Comparison of ENCODE assay signal across 13 cellular contexts in the genomic region with DNA sequence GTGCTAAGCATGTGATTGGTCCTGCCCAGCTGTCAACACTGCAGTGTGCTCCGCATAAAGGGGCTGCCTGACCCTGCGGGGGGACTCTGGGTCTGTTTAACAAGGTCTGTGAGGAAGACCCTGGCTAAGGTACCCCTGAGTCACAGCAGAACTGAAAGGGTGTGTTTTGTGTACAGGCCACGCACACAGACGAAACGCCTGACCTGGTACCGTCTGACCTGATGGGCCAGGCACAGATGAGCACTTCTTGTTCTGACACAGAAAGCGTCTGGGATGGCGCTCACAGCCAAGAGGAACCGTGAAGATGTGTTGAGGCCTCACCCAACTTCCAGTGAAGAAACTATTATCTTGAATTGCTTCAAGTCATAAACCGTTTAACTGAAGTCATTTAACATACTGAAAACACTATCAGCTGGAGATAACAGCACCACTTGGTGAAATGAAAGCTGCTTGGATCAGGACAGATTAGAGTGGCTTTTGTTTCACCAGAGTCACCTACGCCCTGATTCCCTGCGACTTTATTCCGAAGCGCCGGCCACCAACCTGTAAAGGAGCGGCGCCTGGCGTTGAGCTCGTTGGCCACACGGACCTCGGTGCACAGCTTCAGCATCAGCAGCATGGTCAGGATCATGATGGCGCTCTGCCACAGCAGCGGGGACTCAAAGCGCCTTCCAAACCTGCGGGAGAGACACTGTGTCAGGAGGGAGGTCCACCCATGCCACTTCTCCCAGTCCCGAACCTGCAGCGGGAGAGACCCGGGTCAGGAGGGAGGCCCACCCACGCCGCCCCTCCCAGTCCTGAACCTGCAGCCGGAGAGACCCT. TPM values are rescaled to one million over a fixed set of nuclear protein-coding genes. Genes with fewer than 3 reads are reported as not detected.
DNase-seq lines count a peak whose midpoint lies in the region; ATAC-seq and TF ChIP-seq lines count a peak whose summit lies in the region.
"Had no signal": no experiment of that assay in that cellular context is flagged by ENCODE, and none has a peak within 500 bp of the region (broad histone marks: within the 10 kb centered on the region; RNA-seq: fewer than 3 reads in every experiment).

No MANE protein-coding gene starts in this region.

- POLR2A ChIA-PET in RWPE1 (lab: Yijun Ruan, JAX; ENCODE audit: low non-redundant PET) (no interaction called here), PC-9 (lab: Charles Lee; ENCODE audit: unreplicated experiment) (no interaction called here)

- CTCF ChIA-PET in RWPE1 (lab: Yijun Ruan, JAX) (no interaction called here), PC-9 (lab: Charles Lee) (no interaction called here)

- H3K36me3 ChIP-seq in colonic mucosa (peaks cover 4% of the 10 kb centered on the region), lower lobe of right lung (peaks cover 60% of the 10 kb centered on the region), thymus (ENCODE audit: control insufficient read depth, insufficient read depth) (peaks cover 43% of the 10 kb centered on the region), PC-9 (ENCODE audit: low read depth) (no peaks in the 10 kb centered on the region)
- H3K36me3 ChIP-seq: neural progenitor cell had no signal

- TF ChIP-seq CTCF in RWPE1 (conservative IDR thresholded peaks at IDR 0.05; ENCODE audit: low read depth) (no peak), colonic mucosa (IDR thresholded peaks at IDR 0.05) (no peak), lower lobe of right lung (IDR thresholded peaks at IDR 0.05) (no peak), PC-9 (conservative IDR thresholded peaks at IDR 0.05) (no peak)

- no peaks in the 10 kb centered on the region for H3K9me3 ChIP-seq in colonic mucosa
- no peaks in the 10 kb centered on the region for H3K9me3 ChIP-seq in lower lobe of right lung
- no peaks in the 10 kb centered on the region for H3K9me3 ChIP-seq in thymus (ENCODE audit: control insufficient read depth)
- H3K9me3 ChIP-seq in PC-9 (ENCODE audit: insufficient read depth, low read depth) = no peaks in the 10 kb centered on the region

- ATAC-seq in lower lobe of right lung = no peak
- no peak for ATAC-seq in GM19397 (IDR thresholded peaks at IDR 0.05; ENCODE audit: unreplicated experiment)
- ATAC-seq: stimulated activated naive B cell treated with anti-CD40 and anti-IgM and Interleukin-4, amounts not matched to agents 10 μg/mL and 1 μg/mL and 100 μg/mL, for 72 hours had no signal

- intact Hi-C loops in colonic mucosa (cut with DNase I) = loop anchor here (10.0 kb wide), 2 partner anchors 92 to 202 kb away; a partner anchor contains a TSS
- intact Hi-C loops in lower lobe of right lung (cut with DNase I) = no loop called here
- intact Hi-C loops in activated CD4-positive, alpha-beta T cell treated with anti-CD3 and anti-CD28 coated beads, Interleukin-2, amount 10 ng/mL, durations not matched to agents 24 days and 14 days (cut with micrococcal nuclease) = no loop called here
- intact Hi-C loops in PC-9 (cut with micrococcal nuclease; ENCODE audit: unreplicated experiment) = no loop called here

- H3K9ac ChIP-seq in colonic mucosa (ENCODE audit: low read depth in 2 of 2, low read length in 2 of 2) = peak overlapping the region in 1 of 2 donors; percentile 59
- H3K9ac ChIP-seq: neural progenitor cell had no signal

- no peaks in the 10 kb centered on the region for H3K9me2 ChIP-seq in PC-9 (ENCODE audit: insufficient read depth)

- H3K4me1 ChIP-seq in colonic mucosa = peaks cover 28% of the 10 kb centered on the region
- H3K4me1 ChIP-seq in lower lobe of right lung = peaks cover 37% of the 10 kb centered on the region
- H3K4me1 ChIP-seq in thymus (ENCODE audit: control insufficient read depth, insufficient read depth, low read length) = peaks cover 12% of the 10 kb centered on the region
- H3K4me1 ChIP-seq in PC-9 (replicated peaks; ENCODE audit: insufficient read depth) = peaks cover 10% of the 10 kb centered on the region; the same call in 1 of the 2 replicates
- H3K4me1 ChIP-seq: neural progenitor cell had no signal

- H3K27me3 ChIP-seq in colonic mucosa = no peaks in the 10 kb centered on the region
- no peaks in the 10 kb centered on the region for H3K27me3 ChIP-seq in lower lobe of right lung (ENCODE audit: low read depth)
- no peaks in the 10 kb centered on the region for H3K27me3 ChIP-seq in thymus (ENCODE audit: control insufficient read depth, insufficient read depth)
- no peaks in the 10 kb centered on the region for H3K27me3 ChIP-seq in PC-9 (ENCODE audit: insufficient read depth, low read depth)
- H3K27me3 ChIP-seq: neural progenitor cell had no signal

- no peak overlapping the region for H3K4me3 Mint-ChIP-seq in activated CD4-positive, alpha-beta T cell treated with anti-CD3 and anti-CD28 coated beads, Interleukin-2, amount 10 ng/mL, durations not matched to agents 24 days and 14 days
- H3K4me3 Mint-ChIP-seq: neural progenitor cell had no signal

- 0 out of 2 replicates have a peak, but pooled peaks cover 5% of the 10 kb centered on the region for H4K20me1 ChIP-seq in PC-9 (ENCODE audit: insufficient read depth)

- DNase-seq in RWPE1 (ENCODE audit: low spot score) = no peak
- DNase-seq in colonic mucosa = peak; percentile 64
- DNase-seq in lower lobe of right lung = peak; percentile 35
- DNase-seq in activated CD4-positive, alpha-beta T cell treated with anti-CD3 and anti-CD28 coated beads, Interleukin-2, amount 10 ng/mL, durations not matched to agents 24 days and 14 days = no peak
- DNase-seq in PC-9 = no peak
- DNase-seq: activated CD4-positive, alpha-beta T cell treated with anti-CD3 and anti-CD28 coated beads for 4 hours; hypothalamus; MM.1S; stimulated activated naive B cell treated with anti-CD40 and anti-IgM and Interleukin-4, amounts not matched to agents 10 μg/mL and 1 μg/mL and 100 μg/mL, for 72 hours had no signal

- H3K4me1 Mint-ChIP-seq in activated CD4-positive, alpha-beta T cell treated with anti-CD3 and anti-CD28 coated beads, Interleukin-2, amount 10 ng/mL, durations not matched to agents 24 days and 14 days = peaks cover 23% of the 10 kb centered on the region

- no peak overlapping the region for H2AFZ ChIP-seq in PC-9
- H2AFZ ChIP-seq: neural progenitor cell had no signal

- H3K36me3 Mint-ChIP-seq in activated CD4-positive, alpha-beta T cell treated with anti-CD3 and anti-CD28 coated beads, Interleukin-2, amount 10 ng/mL, durations not matched to agents 24 days and 14 days (ENCODE audit: low read depth) = peaks cover 41% of the 10 kb centered on the region

- no peak overlapping the region for H3K4me3 ChIP-seq in colonic mucosa
- H3K4me3 ChIP-seq in lower lobe of right lung = no peak overlapping the region
- no peak overlapping the region for H3K4me3 ChIP-seq in thymus (ENCODE audit: low read length)
- H3K4me3 ChIP-seq in PC-9 = no peak overlapping the region
- H3K4me3 ChIP-seq: lung, neural progenitor cell had no signal

- H3K4me2 ChIP-seq in PC-9 = no peak overlapping the region
- H3K4me2 ChIP-seq: neural progenitor cell had no signal

- BruUV-seq in PC-9 (replicated peaks; lab: Mats Ljungman, UMichigan) = no TSS peak

- H3K27ac ChIP-seq in RWPE1 (peak overlapping the region; percentile 39), colonic mucosa (peak overlapping the region; percentile 63), lower lobe of right lung (no peak overlapping the region), thymus (ENCODE audit: low read depth) (peak overlapping the region; percentile 9), PC-9 (no peak overlapping the region)
- H3K27ac ChIP-seq: neural progenitor cell had no signal

- H3K27me3 Mint-ChIP-seq in activated CD4-positive, alpha-beta T cell treated with anti-CD3 and anti-CD28 coated beads, Interleukin-2, amount 10 ng/mL, durations not matched to agents 24 days and 14 days = no peaks in the 10 kb centered on the region
- H3K27me3 Mint-ChIP-seq: stimulated activated naive B cell treated with anti-CD40 and anti-IgM and Interleukin-4, amounts not matched to agents 10 μg/mL and 1 μg/mL and 100 μg/mL, for 72 hours had no signal

- peaks cover 5% of the 10 kb centered on the region for H3F3A ChIP-seq in PC-9 (ENCODE audit: insufficient read depth, low read depth)

- 94% methylated on average over 31 of the region's 31 CpGs for WGBS in thymus

- H3K79me2 ChIP-seq in PC-9 (ENCODE audit: low read depth) = 0 out of 2 replicates have a peak, but pooled peaks cover 1% of the 10 kb centered on the region

- no peak overlapping the region for H3K27ac Mint-ChIP-seq in activated CD4-positive, alpha-beta T cell treated with anti-CD3 and anti-CD28 coated beads, Interleukin-2, amount 10 ng/mL, durations not matched to agents 24 days and 14 days
- H3K27ac Mint-ChIP-seq: stimulated activated naive B cell treated with anti-CD40 and anti-IgM and Interleukin-4, amounts not matched to agents 10 μg/mL and 1 μg/mL and 100 μg/mL, for 72 hours had no signal

- H3K9me3 Mint-ChIP-seq in activated CD4-positive, alpha-beta T cell treated with anti-CD3 and anti-CD28 coated beads, Interleukin-2, amount 10 ng/mL, durations not matched to agents 24 days and 14 days = no peaks in the 10 kb centered on the region
- H3K9me3 Mint-ChIP-seq: stimulated activated naive B cell treated with anti-CD40 and anti-IgM and Interleukin-4, amounts not matched to agents 10 μg/mL and 1 μg/mL and 100 μg/mL, for 72 hours had no signal

RNA-seq across cellular contexts. Expression of a gene that starts 8.5 kb away (rescaled TPM):
- total RNA-seq in colonic mucosa = 10 to 100 TPM; 74.9 to 88.0 TPM
- total RNA-seq in lower lobe of right lung = 54.2 TPM
- 91.3 TPM for polyA plus RNA-seq in thymus
- 45.6 and 46.5 TPM in 2 replicates for total RNA-seq in activated CD4-positive, alpha-beta T cell treated with anti-CD3 and anti-CD28 coated beads, Interleukin-2, amount 10 ng/mL, durations not matched to agents 24 days and 14 days
- total RNA-seq in PC-9 (2021) = 24.3 and 28.0 TPM in 2 replicates

RNA-seq across cellular contexts. Expression of a gene that starts 21.4 kb away (rescaled TPM):
- total RNA-seq in colonic mucosa (10 to 100 TPM; 51.8 to 59.6 TPM), lower lobe of right lung (46.6 TPM), PC-9 (2021) (32.6 and 41.5 TPM in 2 replicates)
- 25.8 TPM for polyA plus RNA-seq in thymus
- 6.8 and 8.1 TPM in 2 replicates for total RNA-seq in activated CD4-positive, alpha-beta T cell treated with anti-CD3 and anti-CD28 coated beads, Interleukin-2, amount 10 ng/mL, durations not matched to agents 24 days and 14 days

RNA-seq across cellular contexts. Expression of a gene that starts 45.4 kb away (rescaled TPM):
- total RNA-seq in colonic mucosa (100 to 1,000 TPM; 101 to 138 TPM), lower lobe of right lung (78.7 TPM), PC-9 (2021) (106 and 120 TPM in 2 replicates)
- 99.0 TPM for polyA plus RNA-seq in thymus
- total RNA-seq in activated CD4-positive, alpha-beta T cell treated with anti-CD3 and anti-CD28 coated beads, Interleukin-2, amount 10 ng/mL, durations not matched to agents 24 days and 14 days = 198 and 210 TPM in 2 replicates

Comparison
In these comparisons a context has a peak if more than half of its experiments do, and no peak if none do; other contexts are left out.
1. DNase-seq: peak in colonic mucosa (single experiment) and lower lobe of right lung (single experiment); none in RWPE1 (single experiment), activated CD4-positive, alpha-beta T cell treated with anti-CD3 and anti-CD28 coated beads, Interleukin-2, amount 10 ng/mL, durations not matched to agents 24 days and 14 days (single experiment) and PC-9 (0 of 2).
2. H3K27ac ChIP-seq: peak in RWPE1 (single experiment), colonic mucosa (single experiment) and thymus (single experiment); none in lower lobe of right lung (single experiment) and PC-9 (single experiment).